ENCODE assay signal across 16 cellular contexts in genomic region chr9:26756881-26757280, GRCh38.
DNase-seq lines count a peak whose midpoint lies in the region; TF ChIP-seq lines count a peak whose summit lies in the region.
"Had no signal": no experiment of that assay in that cellular context is flagged by ENCODE, and none has a peak within 500 bp of the region (broad histone marks: within the 10 kb centered on the region; RNA-seq: fewer than 3 reads in every experiment).

No MANE protein-coding gene starts in this region.

- peaks cover 21% of the 10 kb centered on the region for H3K27me3 Mint-ChIP-seq in HFFc6 (ENCODE audit: insufficient read depth)

- peak; percentile 9 for DNase-seq in G401 (ENCODE audit: low spot score)
- DNase-seq in globus pallidus (ENCODE audit: low spot score), result peak; percentile 37
- DNase-seq in pons (ENCODE audit: low spot score), result peak; percentile 25
- DNase-seq in HFFc6, result no peak
- DNase-seq in stimulated activated CD4-positive, alpha-beta T cell treated with anti-CD3 and anti-CD28 coated beads, Interleukin-4, amount 100 ng/mL, for 4 hours, result no peak
- DNase-seq in cerebellar nuclear complex (lab: John Stamatoyannopoulos, UW), result no peak
- DNase-seq: Caco-2; CD4-positive, CD25-positive, alpha-beta regulatory T cell; CD8-positive, alpha-beta T cell; DMS153; DND-41; GDM1; GM23248; H7; HCEC 1CT had no signal

- H3K9me3 Mint-ChIP-seq in HFFc6, result no peaks in the 10 kb centered on the region
- H3K9me3 Mint-ChIP-seq: CD8-positive, alpha-beta T cell had no signal

- in situ Hi-C loops in G401 (cut with HindIII; ENCODE audit: low sequenced_read_pairs), result no loop called here

- H3K27ac Mint-ChIP-seq in HFFc6, result no peak overlapping the region
- H3K27ac Mint-ChIP-seq: B cell; CD4-positive, CD25-positive, alpha-beta regulatory T cell; CD8-positive, alpha-beta T cell had no signal

- no peak overlapping the region for H3K4me3 Mint-ChIP-seq in HFFc6
- H3K4me3 Mint-ChIP-seq: B cell; CD4-positive, CD25-positive, alpha-beta regulatory T cell; CD8-positive, alpha-beta T cell had no signal

- no peaks in the 10 kb centered on the region for H3K4me1 Mint-ChIP-seq in HFFc6 (ENCODE audit: low read depth)
- H3K4me1 Mint-ChIP-seq: B cell; CD4-positive, CD25-positive, alpha-beta regulatory T cell had no signal

- TF ChIP-seq CTCF in HFFc6 (IDR thresholded peaks at IDR 0.05), result no peak

- no peaks in the 10 kb centered on the region for H3K36me3 Mint-ChIP-seq in HFFc6 (ENCODE audit: low read depth)
- H3K36me3 Mint-ChIP-seq: CD4-positive, CD25-positive, alpha-beta regulatory T cell; CD8-positive, alpha-beta T cell had no signal

Comparison
In these comparisons a context has a peak if more than half of its experiments do, and no peak if none do; other contexts are left out.
1. DNase-seq: peak in G401 (single experiment), globus pallidus (single experiment) and pons (single experiment); none in HFFc6 (single experiment), stimulated activated CD4-positive, alpha-beta T cell treated with anti-CD3 and anti-CD28 coated beads, Interleukin-4, amount 100 ng/mL, for 4 hours (0 of 2) and cerebellar nuclear complex (0 of 2).